Comparison of ENCODE assay signal across 8 cellular contexts in the genomic region with DNA sequence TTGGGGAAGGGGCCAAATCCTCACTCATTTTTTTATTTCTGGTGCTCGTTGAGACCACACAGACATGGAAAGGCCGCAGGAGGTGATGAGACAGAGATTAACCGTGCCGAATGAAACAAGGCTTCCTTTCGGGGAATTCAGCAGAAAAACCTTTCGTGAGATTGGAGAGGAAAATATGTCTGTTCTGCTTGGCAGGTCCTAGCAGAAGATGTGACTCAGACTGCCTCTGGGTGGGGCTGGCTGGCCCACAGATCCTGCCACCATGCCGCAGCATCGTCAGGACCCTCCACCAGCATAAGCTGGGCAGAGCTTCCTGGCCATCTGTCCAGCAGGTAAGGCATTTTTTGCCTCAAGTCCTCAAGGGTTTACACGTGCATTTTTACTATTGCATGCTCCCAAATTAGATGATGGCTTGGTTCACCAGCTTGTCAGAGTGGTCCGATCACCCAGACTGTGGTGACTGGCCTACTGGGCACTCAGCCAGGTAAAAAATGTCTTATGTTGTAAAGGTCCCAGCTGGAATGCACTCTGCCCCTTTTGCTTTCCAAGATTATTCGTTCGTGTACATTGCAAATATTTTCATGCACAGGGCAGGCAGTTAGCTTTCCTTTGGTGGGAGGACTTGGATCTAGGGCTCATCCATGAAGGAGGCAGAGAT. TPM values are rescaled to one million over a fixed set of nuclear protein-coding genes. Genes with fewer than 3 reads are reported as not detected.
DNase-seq lines count a peak whose midpoint lies in the region; ATAC-seq and TF ChIP-seq lines count a peak whose summit lies in the region.

No MANE protein-coding gene starts in this region.

- H3K27me3 ChIP-seq in PC-9 (ENCODE audit: insufficient read depth, low read depth) (no peaks in the 10 kb centered on the region), right atrium auricular region (no peaks in the 10 kb centered on the region)

- H3K9me2 ChIP-seq in PC-9 (ENCODE audit: insufficient read depth), result no peaks in the 10 kb centered on the region

- H3K4me3 ChIP-seq in PC-9, result peak overlapping the region; percentile 70
- H3K4me3 ChIP-seq in right atrium auricular region, result peak overlapping the region; percentile 61 to 66

- H3F3A ChIP-seq in PC-9 (ENCODE audit: insufficient read depth, low read depth), result peaks cover 53% of the 10 kb centered on the region

- H3K27ac ChIP-seq in PC-9 (peak overlapping the region; percentile 62), right atrium auricular region (peak overlapping the region; percentile 91 to 97)

- H3K27me3 Mint-ChIP-seq in HFFc6 (ENCODE audit: insufficient read depth), result peaks cover 5% of the 10 kb centered on the region

- peaks cover 14% of the 10 kb centered on the region for H3K36me3 Mint-ChIP-seq in HFFc6 (ENCODE audit: low read depth)

- TF ChIP-seq CTCF in HFFc6 (IDR thresholded peaks at IDR 0.05) (peak; percentile 20), PC-9 (conservative IDR thresholded peaks at IDR 0.05) (peak; percentile 28; the same call in 1 of the 2 replicates), right atrium auricular region (IDR thresholded peaks at IDR 0.05) (peak in 1 of 2 donors; percentile 16)

- peak overlapping the region; percentile 77; the same call in 1 of the 2 replicates for H2AFZ ChIP-seq in PC-9

- 0 out of 2 replicates have a peak, but pooled peaks cover 4% of the 10 kb centered on the region for H4K20me1 ChIP-seq in PC-9 (ENCODE audit: insufficient read depth)

- H3K4me1 Mint-ChIP-seq in HFFc6 (ENCODE audit: low read depth), result peaks cover 54% of the 10 kb centered on the region

- intact Hi-C loops in PC-9 (cut with micrococcal nuclease; ENCODE audit: unreplicated experiment), result loop anchor here (1.0 kb wide), 4 partner anchors 27 to 43 kb away; no protein-coding TSS in a partner anchor
- intact Hi-C loops in sciatic nerve (cut with DNase I), result no loop called here

- H3K4me2 ChIP-seq in PC-9, result peak overlapping the region; percentile 98

- CTCF ChIA-PET in PC-9 (lab: Charles Lee), result interaction anchor here (0.6 to 3.2 kb wide), 5 partner anchors 32 to 550 kb away, joined by 3 to 24 read pairs (median 4); a partner anchor contains a TSS

- peaks cover 7% of the 10 kb centered on the region; the same call in 1 of the 2 replicates for H3K4me1 ChIP-seq in ES-I3 (ENCODE audit: insufficient read depth, low read length)
- H3K4me1 ChIP-seq in PC-9 (replicated peaks; ENCODE audit: insufficient read depth), result peaks cover 49% of the 10 kb centered on the region
- peaks cover 0 to 30% of the 10 kb centered on the region in 2 donors for H3K4me1 ChIP-seq in right atrium auricular region

- H3K4me3 Mint-ChIP-seq in HFFc6, result peak overlapping the region; percentile 91

- H3K9me3 Mint-ChIP-seq in HFFc6, result no peaks in the 10 kb centered on the region

- peak overlapping the region; percentile 84 for H3K27ac Mint-ChIP-seq in HFFc6

- DNase-seq in HFFc6 (peak; percentile 85), PC-9 (peak; percentile 75 to 94), right atrium auricular region (ENCODE audit: low spot score) (peak; percentile 74), sciatic nerve (ENCODE audit: low spot score) (peak; percentile 70), iPS-NIHi7 (ENCODE audit: extremely low spot score) (no peak)
- DNase-seq in activated naive CD4-positive, alpha-beta T cell treated with Interleukin-2 at 50 U/mL for 16 hours, result peak; percentile 79
- DNase-seq in central memory CD4-positive, alpha-beta T cell, result no peak

- 0 out of 2 replicates have a peak, but pooled peaks cover 7% of the 10 kb centered on the region for H3K79me2 ChIP-seq in PC-9 (ENCODE audit: low read depth)

- no peak for ATAC-seq in sciatic nerve

- H3K9me3 ChIP-seq in ES-I3 (ENCODE audit: control insufficient read depth, insufficient read depth, low read length) (no peaks in the 10 kb centered on the region), PC-9 (ENCODE audit: insufficient read depth, low read depth) (no peaks in the 10 kb centered on the region), right atrium auricular region (no peaks in the 10 kb centered on the region)

- BruUV-seq in PC-9 (replicated peaks; lab: Mats Ljungman, UMichigan), result no TSS peak

- peaks cover 22% of the 10 kb centered on the region for H3K36me3 ChIP-seq in ES-I3 (ENCODE audit: insufficient read depth, low read length)
- H3K36me3 ChIP-seq in PC-9 (ENCODE audit: low read depth), result no peaks in the 10 kb centered on the region
- no peaks in the 10 kb centered on the region for H3K36me3 ChIP-seq in right atrium auricular region

- POLR2A ChIA-PET in PC-9 (lab: Charles Lee; ENCODE audit: unreplicated experiment), result interaction anchor here (0.5 to 1.2 kb wide), 4 partner anchors 29 to 707 kb away, joined by 3 to 17 read pairs (median 12); no protein-coding TSS in a partner anchor

- peak overlapping the region; percentile 92 for H3K9ac ChIP-seq in ES-I3 (ENCODE audit: low read depth, low read length)

RNA-seq across cellular contexts. Expression of a gene that starts 1.5 kb away (rescaled TPM):
- 10 to 100 TPM; 23.6 to 38.7 (median 33.7) TPM for total RNA-seq in HFFc6 (2021; fragmentation: NEBNext Ultra II Directional; extraction: Animal tissue kit (Norgen Biotek cat#: 25700))
- total RNA-seq in PC-9 (2021) (72.3 and 85.2 TPM in 2 replicates), right atrium auricular region (10 to 100 TPM in 1 of 2 donors, 1 to 10 TPM in 1; 8.8 to 12.0 TPM), sciatic nerve (44.3 TPM)

RNA-seq across cellular contexts. Expression of a gene that starts 30.0 kb away (rescaled TPM):
- 10 to 100 TPM; 10.3 to 30.9 (median 22.1) TPM for total RNA-seq in HFFc6 (2021; fragmentation: NEBNext Ultra II Directional; extraction: Animal tissue kit (Norgen Biotek cat#: 25700))
- total RNA-seq in PC-9 (2021), result 113 and 114 TPM in 2 replicates
- total RNA-seq in right atrium auricular region, result 100 to 1,000 TPM; 107 to 186 TPM
- total RNA-seq in sciatic nerve, result 66.0 TPM

RNA-seq across cellular contexts. Expression of a gene that starts 32.3 kb away (rescaled TPM):
- total RNA-seq in HFFc6 (2021; fragmentation: NEBNext Ultra II Directional; extraction: Animal tissue kit (Norgen Biotek cat#: 25700)), result 10 to 100 TPM; 33.4 to 37.4 (median 36.1) TPM
- total RNA-seq in PC-9 (2021) (20.4 and 24.1 TPM in 2 replicates), right atrium auricular region (10 to 100 TPM; 45.2 to 59.4 TPM), sciatic nerve (35.7 TPM)

RNA-seq across cellular contexts. Expression of a gene that starts 39.6 kb away (rescaled TPM):
- 10 to 100 TPM; 58.2 to 64.0 (median 61.1) TPM for total RNA-seq in HFFc6 (2021; fragmentation: NEBNext Ultra II Directional; extraction: Animal tissue kit (Norgen Biotek cat#: 25700))
- total RNA-seq in PC-9 (2021) (122 and 130 TPM in 2 replicates), right atrium auricular region (10 to 100 TPM; 75.1 to 78.0 TPM), sciatic nerve (94.2 TPM)

RNA-seq across cellular contexts. Expression of a gene that starts 41.5 kb away (rescaled TPM):
- 10 to 100 TPM in 2 of 6 experiments, 1 to 10 TPM in 4; 5.4 to 11.2 (median 9.2) TPM for total RNA-seq in HFFc6 (2021; fragmentation: NEBNext Ultra II Directional; extraction: Animal tissue kit (Norgen Biotek cat#: 25700))
- total RNA-seq in PC-9 (2021) (71.5 and 90.4 TPM in 2 replicates), right atrium auricular region (10 to 100 TPM; 15.9 to 23.2 TPM), sciatic nerve (132 TPM)

Comparison
In these comparisons a context has a peak if more than half of its experiments do, and no peak if none do; other contexts are left out.
1. DNase-seq: peak in HFFc6 (single experiment), PC-9 (2 of 2), activated naive CD4-positive, alpha-beta T cell treated with Interleukin-2 at 50 U/mL for 16 hours (single experiment), right atrium auricular region (single experiment) and sciatic nerve (single experiment); none in central memory CD4-positive, alpha-beta T cell (single experiment) and iPS-NIHi7 (single experiment).